1 cellular context compared by ENCODE assay signal in the genomic region with DNA sequence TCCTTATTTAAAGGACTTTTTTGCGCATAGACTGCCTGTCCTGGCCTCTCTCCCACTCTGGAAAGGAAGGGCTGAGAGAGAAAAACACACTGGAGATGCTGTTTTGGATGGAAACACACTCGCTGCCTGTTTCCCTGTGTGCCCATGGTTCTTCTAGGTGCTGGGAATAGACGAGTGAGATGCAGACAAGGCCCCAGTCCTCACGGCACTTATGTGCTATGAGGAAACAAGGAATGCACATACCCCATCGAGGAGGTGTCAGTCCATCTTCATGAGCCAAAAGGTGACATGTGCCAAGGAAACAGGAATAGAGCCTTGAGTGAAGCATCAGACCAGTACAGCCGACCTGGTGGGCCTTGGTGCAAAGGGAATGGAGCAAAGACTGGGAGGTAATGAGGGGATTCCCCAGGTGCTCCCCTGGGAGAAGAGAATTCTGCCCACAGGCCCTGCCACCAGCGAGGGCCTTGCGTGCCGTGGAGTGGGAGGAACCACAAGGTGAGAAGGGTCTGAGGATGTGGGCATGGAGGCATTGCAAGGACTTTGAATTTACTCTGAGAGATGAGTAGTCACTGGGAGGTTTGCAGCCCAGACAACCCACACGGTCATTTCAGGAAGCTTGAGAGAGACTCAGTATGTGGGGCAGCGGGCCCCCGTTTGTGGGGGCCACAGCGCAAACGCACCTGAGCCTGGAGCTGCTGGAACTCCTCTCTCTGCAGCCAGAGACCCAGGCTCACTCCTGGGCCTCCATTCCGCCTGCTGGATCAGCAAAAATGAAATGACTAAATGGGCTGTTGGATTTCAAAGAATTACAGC.
TF ChIP-seq lines count a peak whose summit lies in the region.

No MANE protein-coding gene starts in this region.

TF ChIP-seq in endothelial cell of umbilical vein, 7 proteins besides CTCF, POLR2A, EP300 and RAD21:
- TF ChIP-seq POLR2AphosphoS5 (IDR thresholded peaks at IDR 0.05; ENCODE audit: insufficient read depth, low read depth, low read length), result no peak
- no peak for TF ChIP-seq JUN (IDR thresholded peaks at IDR 0.05; ENCODE audit: borderline replicate concordance, insufficient read depth, insufficient read length, low read depth)
- TF ChIP-seq, protein P1, sequence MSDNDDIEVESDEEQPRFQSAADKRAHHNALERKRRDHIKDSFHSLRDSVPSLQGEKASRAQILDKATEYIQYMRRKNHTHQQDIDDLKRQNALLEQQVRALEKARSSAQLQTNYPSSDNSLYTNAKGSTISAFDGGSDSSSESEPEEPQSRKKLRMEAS (IDR thresholded peaks at IDR 0.05; ENCODE audit: insufficient read depth, insufficient read length), result no peak
- TF ChIP-seq GATA2 (IDR thresholded peaks at IDR 0.05; ENCODE audit: insufficient read depth, insufficient read length, low read depth, low read length), result no peak
- TF ChIP-seq FOS (IDR thresholded peaks at IDR 0.05; ENCODE audit: borderline replicate concordance, insufficient read depth, low read length), result no peak
- TF ChIP-seq EZH2 (IDR thresholded peaks at IDR 0.05; ENCODE audit: borderline replicate concordance, low read depth, low read length, severe bottlenecking), result no peak
- no peak for TF ChIP-seq MYC (IDR thresholded peaks at IDR 0.05; ENCODE audit: low read depth, low read length)
